Comparison of ENCODE assay signal across 2 cellular contexts in genomic region chr1:67158401-67158800, GRCh38.
A peak's percentile ranks its signal among the peaks of the same experiment; 100 is the strongest.
TF ChIP-seq lines count a peak whose summit lies in the region.

No MANE protein-coding gene starts in this region.

TF ChIP-seq in GM23338, 12 proteins besides CTCF, POLR2A, EP300 and RAD21:
- TF ChIP-seq, protein P1, sequence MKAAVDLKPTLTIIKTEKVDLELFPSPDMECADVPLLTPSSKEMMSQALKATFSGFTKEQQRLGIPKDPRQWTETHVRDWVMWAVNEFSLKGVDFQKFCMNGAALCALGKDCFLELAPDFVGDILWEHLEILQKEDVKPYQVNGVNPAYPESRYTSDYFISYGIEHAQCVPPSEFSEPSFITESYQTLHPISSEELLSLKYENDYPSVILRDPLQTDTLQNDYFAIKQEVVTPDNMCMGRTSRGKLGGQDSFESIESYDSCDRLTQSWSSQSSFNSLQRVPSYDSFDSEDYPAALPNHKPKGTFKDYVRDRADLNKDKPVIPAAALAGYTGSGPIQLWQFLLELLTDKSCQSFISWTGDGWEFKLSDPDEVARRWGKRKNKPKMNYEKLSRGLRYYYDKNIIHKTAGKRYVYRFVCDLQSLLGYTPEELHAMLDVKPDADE (IDR thresholded peaks at IDR 0.05) = no peak
- no peak for TF ChIP-seq CREB1 (CRISPR knock-in tag; IDR thresholded peaks at IDR 0.05; ENCODE audit: low read depth)
- TF ChIP-seq, protein P2, sequence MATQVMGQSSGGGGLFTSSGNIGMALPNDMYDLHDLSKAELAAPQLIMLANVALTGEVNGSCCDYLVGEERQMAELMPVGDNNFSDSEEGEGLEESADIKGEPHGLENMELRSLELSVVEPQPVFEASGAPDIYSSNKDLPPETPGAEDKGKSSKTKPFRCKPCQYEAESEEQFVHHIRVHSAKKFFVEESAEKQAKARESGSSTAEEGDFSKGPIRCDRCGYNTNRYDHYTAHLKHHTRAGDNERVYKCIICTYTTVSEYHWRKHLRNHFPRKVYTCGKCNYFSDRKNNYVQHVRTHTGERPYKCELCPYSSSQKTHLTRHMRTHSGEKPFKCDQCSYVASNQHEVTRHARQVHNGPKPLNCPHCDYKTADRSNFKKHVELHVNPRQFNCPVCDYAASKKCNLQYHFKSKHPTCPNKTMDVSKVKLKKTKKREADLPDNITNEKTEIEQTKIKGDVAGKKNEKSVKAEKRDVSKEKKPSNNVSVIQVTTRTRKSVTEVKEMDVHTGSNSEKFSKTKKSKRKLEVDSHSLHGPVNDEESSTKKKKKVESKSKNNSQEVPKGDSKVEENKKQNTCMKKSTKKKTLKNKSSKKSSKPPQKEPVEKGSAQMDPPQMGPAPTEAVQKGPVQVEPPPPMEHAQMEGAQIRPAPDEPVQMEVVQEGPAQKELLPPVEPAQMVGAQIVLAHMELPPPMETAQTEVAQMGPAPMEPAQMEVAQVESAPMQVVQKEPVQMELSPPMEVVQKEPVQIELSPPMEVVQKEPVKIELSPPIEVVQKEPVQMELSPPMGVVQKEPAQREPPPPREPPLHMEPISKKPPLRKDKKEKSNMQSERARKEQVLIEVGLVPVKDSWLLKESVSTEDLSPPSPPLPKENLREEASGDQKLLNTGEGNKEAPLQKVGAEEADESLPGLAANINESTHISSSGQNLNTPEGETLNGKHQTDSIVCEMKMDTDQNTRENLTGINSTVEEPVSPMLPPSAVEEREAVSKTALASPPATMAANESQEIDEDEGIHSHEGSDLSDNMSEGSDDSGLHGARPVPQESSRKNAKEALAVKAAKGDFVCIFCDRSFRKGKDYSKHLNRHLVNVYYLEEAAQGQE (IDR thresholded peaks at IDR 0.05; ENCODE audit: unreplicated experiment) = no peak
- no peak for TF ChIP-seq EZH2 (IDR thresholded peaks at IDR 0.05; ENCODE audit: low read depth, unreplicated experiment)
- TF ChIP-seq POLR2AphosphoS5 (IDR thresholded peaks at IDR 0.05; ENCODE audit: low read depth) = no peak
- no peak for TF ChIP-seq EZH2phosphoT487 (IDR thresholded peaks at IDR 0.05; ENCODE audit: unreplicated experiment)
- no peak for TF ChIP-seq ZNF462 (CRISPR knock-in tag; IDR thresholded peaks at IDR 0.05)
- no peak for TF ChIP-seq ZNF331 (CRISPR knock-in tag; IDR thresholded peaks at IDR 0.05; ENCODE audit: low read depth)
- no peak for TF ChIP-seq JUNB (IDR thresholded peaks at IDR 0.05; ENCODE audit: unreplicated experiment)
- no peak for TF ChIP-seq NANOG (IDR thresholded peaks at IDR 0.05; ENCODE audit: borderline replicate concordance)
- TF ChIP-seq ZNF114 (CRISPR knock-in tag; IDR thresholded peaks at IDR 0.05) = no peak
- no peak for TF ChIP-seq STAT1 (IDR thresholded peaks at IDR 0.05; ENCODE audit: unreplicated experiment)

TF ChIP-seq in K562, 482 proteins besides CTCF, POLR2A, EP300 and RAD21:
- TF ChIP-seq BMI1 (IDR thresholded peaks at IDR 0.05; ENCODE audit: low read length) (peak; percentile 50; the same call in 1 of the 2 replicates), MXI1 (IDR thresholded peaks at IDR 0.05; ENCODE audit: low read depth, low read length) (no peak), RFX1 (IDR thresholded peaks at IDR 0.05) (peak; percentile 91), ZNF140 (CRISPR knock-in tag; IDR thresholded peaks at IDR 0.05) (no peak), PBX2 (CRISPR knock-in tag; IDR thresholded peaks at IDR 0.05; ENCODE audit: low read depth) (no peak), PBX2 (tag; conservative IDR thresholded peaks at IDR 0.05; ENCODE audit: low read depth) (peak; percentile 58; the same call in 1 of the 2 replicates)
- TF ChIP-seq, protein P3, sequence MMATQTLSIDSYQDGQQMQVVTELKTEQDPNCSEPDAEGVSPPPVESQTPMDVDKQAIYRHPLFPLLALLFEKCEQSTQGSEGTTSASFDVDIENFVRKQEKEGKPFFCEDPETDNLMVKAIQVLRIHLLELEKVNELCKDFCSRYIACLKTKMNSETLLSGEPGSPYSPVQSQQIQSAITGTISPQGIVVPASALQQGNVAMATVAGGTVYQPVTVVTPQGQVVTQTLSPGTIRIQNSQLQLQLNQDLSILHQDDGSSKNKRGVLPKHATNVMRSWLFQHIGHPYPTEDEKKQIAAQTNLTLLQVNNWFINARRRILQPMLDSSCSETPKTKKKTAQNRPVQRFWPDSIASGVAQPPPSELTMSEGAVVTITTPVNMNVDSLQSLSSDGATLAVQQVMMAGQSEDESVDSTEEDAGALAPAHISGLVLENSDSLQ (IDR thresholded peaks at IDR 0.05) = peak; percentile 91
